In genomic region chr4:146340798-146341197, GRCh38 we compare ENCODE assay signal across 8 cellular contexts.
DNase-seq lines count a peak whose midpoint lies in the region; ATAC-seq, FAIRE-seq and TF ChIP-seq lines count a peak whose summit lies in the region.

No MANE protein-coding gene starts in this region.

- H3K27me3 ChIP-seq in A673 (replicated peaks; ENCODE audit: insufficient read depth, low read depth, low read length, poor library complexity), result no peaks in the 10 kb centered on the region
- H3K27me3 ChIP-seq in testis, result no peaks in the 10 kb centered on the region

- peak; percentile 67 for TF ChIP-seq CTCF in A673 (conservative IDR thresholded peaks at IDR 0.05; ENCODE audit: low read depth, low read length)
- TF ChIP-seq CTCF in fibroblast of the aortic adventitia (IDR thresholded peaks at IDR 0.05; ENCODE audit: insufficient read depth, low read length), result peak; percentile 52
- peak in 1 of 3 experiments; percentile 34 for TF ChIP-seq CTCF in testis (IDR thresholded peaks at IDR 0.05)

- TF ChIP-seq POLR2A in testis (IDR thresholded peaks at IDR 0.05), result no peak

- H3K4me3 ChIP-seq in A673 (ENCODE audit: low read depth, low read length, poor library complexity, severe bottlenecking), result no peak overlapping the region
- H3K4me3 ChIP-seq in fibroblast of the aortic adventitia (ENCODE audit: low read depth, low read length), result no peak overlapping the region
- H3K4me3 ChIP-seq in testis, result no peak overlapping the region

- no peak for ATAC-seq in GM21447 (IDR thresholded peaks at IDR 0.05; ENCODE audit: unreplicated experiment)

- H3K27ac ChIP-seq in A673 (ENCODE audit: low read depth, low read length, poor library complexity, severe bottlenecking) (peak overlapping the region; percentile 76), testis (no peak overlapping the region)

- no peak for FAIRE-seq in RCC 7860 (lab: Jason Lieb, UNC)

- POLR2A ChIA-PET in A673 (lab: Charles Lee; ENCODE audit: low non-redundant PET), result no interaction called here

- H3K36me3 ChIP-seq in A673 (ENCODE audit: insufficient read depth, low read length, poor library complexity, severe bottlenecking) (no peaks in the 10 kb centered on the region), testis (ENCODE audit: low read depth, missing control alignments) (no peaks in the 10 kb centered on the region)

- no peaks in the 10 kb centered on the region for H3K9me3 ChIP-seq in A673 (ENCODE audit: low read depth, low read length, poor library complexity, severe bottlenecking)
- H3K9me3 ChIP-seq in testis, result no peaks in the 10 kb centered on the region

- intact Hi-C loops in A673 (cut with micrococcal nuclease; ENCODE audit: unreplicated experiment), result loop anchor here (1.0 to 10.0 kb wide), 5 partner anchors 98 to 757 kb away; partner anchors contain the start of gene SLC10A7
- intact Hi-C loops in testis (cut with DNase I; ENCODE audit: low total_unique reads), result no loop called here

- no TSS peak for BruUV-seq in A673 (replicated peaks; lab: Mats Ljungman, UMichigan)

- H3K4me1 ChIP-seq in A673 (ENCODE audit: insufficient read depth, low read length, poor library complexity, severe bottlenecking), result peaks cover 84% of the 10 kb centered on the region
- H3K4me1 ChIP-seq in testis, result no peaks in the 10 kb centered on the region

- DNase-seq in A673 (ENCODE audit: low spot score), result peak; percentile 63
- peak; percentile 12 for DNase-seq in GM03348 (ENCODE audit: low spot score)
- DNase-seq in RCC 7860 (ENCODE audit: low spot score), result peak; percentile 21
- DNase-seq in fibroblast of the aortic adventitia (ENCODE audit: low read depth), result peak; percentile 53
- DNase-seq in stimulated activated CD4-positive, alpha-beta T cell treated with anti-CD3 and anti-CD28 coated beads, Interleukin-2, amount 100 ng/mL, for 48 hours, result no peak
- DNase-seq in T1000 (lab: John Stamatoyannopoulos, UW), result no peak
- no peak for DNase-seq in testis

- CTCF ChIA-PET in A673 (lab: Charles Lee), result interaction anchor here (2.9 kb wide), 1 partner anchor 756 kb away, joined by 8 read pairs; no protein-coding TSS in a partner anchor

Comparison
In these comparisons a context has a peak if more than half of its experiments do, and no peak if none do; other contexts are left out.
1. DNase-seq: peak in A673 (single experiment), GM03348 (single experiment), RCC 7860 (single experiment) and fibroblast of the aortic adventitia (single experiment); none in stimulated activated CD4-positive, alpha-beta T cell treated with anti-CD3 and anti-CD28 coated beads, Interleukin-2, amount 100 ng/mL, for 48 hours (0 of 2), T1000 (single experiment) and testis (single experiment).